Comparison of ENCODE assay signal across 8 cellular contexts in the genomic region with DNA sequence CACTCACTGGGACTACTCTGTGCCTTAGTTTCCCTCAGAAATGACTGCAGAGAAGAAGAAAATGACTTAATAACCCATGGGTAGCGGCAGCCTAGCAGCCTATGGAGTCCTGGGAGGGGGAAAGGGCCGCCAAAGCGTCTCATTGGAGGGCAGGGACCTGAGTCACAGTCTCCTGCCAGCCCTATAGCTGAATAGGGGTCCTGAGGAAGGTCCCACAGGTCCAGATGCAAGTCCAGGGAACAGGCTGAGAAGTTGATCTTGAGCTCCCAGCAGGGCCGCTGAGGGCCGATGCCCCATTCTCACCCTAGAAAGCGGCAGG. TPM values are rescaled to one million over a fixed set of nuclear protein-coding genes. Genes with fewer than 3 reads are reported as not detected.
A peak's percentile ranks its signal among the peaks of the same experiment; 100 is the strongest.
DNase-seq lines count a peak whose midpoint lies in the region; TF ChIP-seq lines count a peak whose summit lies in the region.

No MANE protein-coding gene starts in this region.

- no peaks in the 10 kb centered on the region for H3K27me3 ChIP-seq in SJSA1 (replicated peaks)

- intact Hi-C loops in posterior vena cava (cut with DNase I), result no loop called here

- DNase-seq in ELR (ENCODE audit: low read depth), result peak; percentile 56
- no peak for DNase-seq in SJSA1 (ENCODE audit: low read depth in 1 of 2, low spot score in 2 of 2)
- DNase-seq in erythroblast (lab: John Stamatoyannopoulos, UW), result peak; percentile 64 to 67
- peak; percentile 71 for DNase-seq in posterior vena cava (ENCODE audit: low spot score)
- no peak for DNase-seq in COR-L47 (lab: John Stamatoyannopoulos, UW)
- no peak for DNase-seq in NCI-H1417 (lab: John Stamatoyannopoulos, UW)
- no peak for DNase-seq in cerebellum (ENCODE audit: low spot score)
- no peak for DNase-seq in putamen (ENCODE audit: low spot score)

- H3K36me3 ChIP-seq in SJSA1, result peaks cover 46% of the 10 kb centered on the region

- peak overlapping the region; percentile 94 for H3K4me3 ChIP-seq in SJSA1

- peaks cover 63% of the 10 kb centered on the region for H3K4me1 ChIP-seq in SJSA1 (replicated peaks)

- no peak for TF ChIP-seq POLR2A in erythroblast (IDR thresholded peaks at IDR 0.05; ENCODE audit: low read length)

- H3K9me3 ChIP-seq in SJSA1 (replicated peaks), result no peaks in the 10 kb centered on the region

- H3K27ac ChIP-seq in SJSA1, result no peak overlapping the region; the same call in 1 of the 2 replicates

RNA-seq across cellular contexts. Expression of gene HDAC7, which starts 1.4 kb away (rescaled TPM):
- total RNA-seq in SJSA1 (2014; rRNA removed; shearing (Covaris generic)), result 29.7 and 37.5 TPM in 2 replicates
- 100 to 1,000 TPM; 111 to 126 TPM for total RNA-seq in posterior vena cava
- 12.1 TPM for total RNA-seq in cerebellum

RNA-seq across cellular contexts. Expression of gene SLC48A1, which starts 45.3 kb away (rescaled TPM):
- 3.6 and 4.3 TPM in 2 replicates for total RNA-seq in SJSA1 (2014; rRNA removed; shearing (Covaris generic))
- total RNA-seq in posterior vena cava (10 to 100 TPM; 28.5 to 33.8 TPM), cerebellum (7.8 TPM)

RNA-seq across cellular contexts. Expression of gene RAPGEF3, which starts 59.7 kb away (rescaled TPM):
- 0.38 and 1.1 TPM in 2 replicates for total RNA-seq in SJSA1 (2014; rRNA removed; shearing (Covaris generic))
- total RNA-seq in posterior vena cava (10 to 100 TPM; 18.3 to 33.5 TPM), cerebellum (11.9 TPM)

Comparison
In these comparisons a context has a peak if more than half of its experiments do, and no peak if none do; other contexts are left out.
1. DNase-seq: peak in ELR (single experiment), erythroblast (2 of 2) and posterior vena cava (single experiment); none in SJSA1 (0 of 2), COR-L47 (single experiment), NCI-H1417 (0 of 3), cerebellum (single experiment) and putamen (single experiment).